Comparison of ENCODE assay signal across 1 cellular context in genomic region chr3:52770581-52771333, GRCh38.
TF ChIP-seq lines count a peak whose summit lies in the region.

TSS of gene NEK4 (minus strand) at chr3:52770940. CDS start at chr3:52770746, 194 bp downstream.

TF ChIP-seq in HepG2, 621 proteins besides CTCF, POLR2A, EP300 and RAD21 (continued from another document and continues in another):
- peak; percentile 65; the same call in 1 of the 2 replicates for TF ChIP-seq ZNF275 (CRISPR knock-in tag; IDR thresholded peaks at IDR 0.05; ENCODE audit: borderline replicate concordance)
- no peak; the same call in 1 of the 2 replicates for TF ChIP-seq HNF1A (IDR thresholded peaks at IDR 0.05; ENCODE audit: low read depth)
- no peak for TF ChIP-seq HNF1A (CRISPR knock-in tag; IDR thresholded peaks at IDR 0.05; ENCODE audit: borderline replicate concordance)
- peak; percentile 82 for TF ChIP-seq SALL1 (CRISPR knock-in tag; IDR thresholded peaks at IDR 0.05)
- no peak for TF ChIP-seq BCLAF1 (IDR thresholded peaks at IDR 0.05)
- no peak for TF ChIP-seq MAFK (conservative IDR thresholded peaks at IDR 0.05 in 1 of 2, IDR thresholded peaks at IDR 0.05 in 1 of 2; ENCODE audit: low read length in 2 of 2)
- TF ChIP-seq HCFC1 (IDR thresholded peaks at IDR 0.05; ENCODE audit: low read depth, low read length) = no peak
- 0 out of 2 replicates have a peak, but pooled peaks have one; percentile 69 for TF ChIP-seq ARNT2 (CRISPR knock-in tag; IDR thresholded peaks at IDR 0.05; ENCODE audit: low read depth)
- TF ChIP-seq SMARCC2 (IDR thresholded peaks at IDR 0.05) = no peak
- no peak for TF ChIP-seq ZNF510 (CRISPR knock-in tag; IDR thresholded peaks at IDR 0.05; ENCODE audit: low read depth)
- no peak for TF ChIP-seq ZKSCAN1 (IDR thresholded peaks at IDR 0.05; ENCODE audit: low read length)
- no peak for TF ChIP-seq NBN (conservative IDR thresholded peaks at IDR 0.05)
- TF ChIP-seq U2AF2 (IDR thresholded peaks at IDR 0.05; ENCODE audit: low read depth, low read length) = no peak
- TF ChIP-seq STAT5B (CRISPR knock-in tag; IDR thresholded peaks at IDR 0.05) = no peak
- peak; percentile 86 for TF ChIP-seq YEATS2 (CRISPR knock-in tag; IDR thresholded peaks at IDR 0.05; ENCODE audit: borderline replicate concordance)
- 0 out of 2 replicates have a peak, but pooled peaks have one; percentile 31 for TF ChIP-seq ARHGAP35 (CRISPR knock-in tag; IDR thresholded peaks at IDR 0.05; ENCODE audit: borderline replicate concordance)
- 0 out of 2 replicates have a peak, but pooled peaks have one; percentile 81 for TF ChIP-seq ZXDC (CRISPR knock-in tag; IDR thresholded peaks at IDR 0.05)
- no peak for TF ChIP-seq MATR3 (CRISPR knock-in tag; IDR thresholded peaks at IDR 0.05)
- no peak for TF ChIP-seq CENPBD1 (CRISPR knock-in tag; IDR thresholded peaks at IDR 0.05; ENCODE audit: borderline replicate concordance, low read depth)
- TF ChIP-seq ISX (CRISPR knock-in tag; conservative IDR thresholded peaks at IDR 0.05) = no peak; the same call in 1 of the 2 replicates
- TF ChIP-seq ZNF720 (CRISPR knock-in tag; IDR thresholded peaks at IDR 0.05) = no peak
- peak; percentile 78; the same call in 1 of the 2 replicates for TF ChIP-seq ZFP91 (CRISPR knock-in tag; IDR thresholded peaks at IDR 0.05; ENCODE audit: borderline replicate concordance)
- TF ChIP-seq MIER3 (CRISPR knock-in tag; IDR thresholded peaks at IDR 0.05; ENCODE audit: borderline replicate concordance) = peak; percentile 53; the same call in 1 of the 2 replicates
- no peak for TF ChIP-seq ZBTB37 (CRISPR knock-in tag; IDR thresholded peaks at IDR 0.05)
- TF ChIP-seq ZNF326 (CRISPR knock-in tag; IDR thresholded peaks at IDR 0.05; ENCODE audit: borderline replicate concordance) = no peak
- TF ChIP-seq EEA1 (CRISPR knock-in tag; IDR thresholded peaks at IDR 0.05; ENCODE audit: borderline replicate concordance) = no peak
- TF ChIP-seq ZNF280B (CRISPR knock-in tag; IDR thresholded peaks at IDR 0.05; ENCODE audit: borderline replicate concordance) = peak; percentile 37; the same call in 1 of the 2 replicates
- peak; percentile 31 for TF ChIP-seq SRSF1 (optimal IDR thresholded peaks at IDR 0.05; ENCODE audit: low read depth, low read length)
- TF ChIP-seq ZNF629 (CRISPR knock-in tag; conservative IDR thresholded peaks at IDR 0.05) = no peak
- TF ChIP-seq ZNF687 (CRISPR knock-in tag; IDR thresholded peaks at IDR 0.05) = peak; percentile 95
- TF ChIP-seq KAT8 (CRISPR knock-in tag; IDR thresholded peaks at IDR 0.05) = peak; percentile 91
- TF ChIP-seq KLF9 (CRISPR knock-in tag; IDR thresholded peaks at IDR 0.05; ENCODE audit: low read depth) = no peak
- no peak; the same call in 1 of the 2 replicates for TF ChIP-seq BRD4 (CRISPR knock-in tag; IDR thresholded peaks at IDR 0.05)
- TF ChIP-seq ZSCAN5A (CRISPR knock-in tag; IDR thresholded peaks at IDR 0.05; ENCODE audit: borderline replicate concordance) = no peak
- no peak for TF ChIP-seq TAF15 (IDR thresholded peaks at IDR 0.05; ENCODE audit: low read depth, low read length, poor library complexity, severe bottlenecking)
- no peak for TF ChIP-seq SP140L (CRISPR knock-in tag; IDR thresholded peaks at IDR 0.05; ENCODE audit: borderline replicate concordance)
